ENCODE assay signal across 1 cellular context in the genomic region with DNA sequence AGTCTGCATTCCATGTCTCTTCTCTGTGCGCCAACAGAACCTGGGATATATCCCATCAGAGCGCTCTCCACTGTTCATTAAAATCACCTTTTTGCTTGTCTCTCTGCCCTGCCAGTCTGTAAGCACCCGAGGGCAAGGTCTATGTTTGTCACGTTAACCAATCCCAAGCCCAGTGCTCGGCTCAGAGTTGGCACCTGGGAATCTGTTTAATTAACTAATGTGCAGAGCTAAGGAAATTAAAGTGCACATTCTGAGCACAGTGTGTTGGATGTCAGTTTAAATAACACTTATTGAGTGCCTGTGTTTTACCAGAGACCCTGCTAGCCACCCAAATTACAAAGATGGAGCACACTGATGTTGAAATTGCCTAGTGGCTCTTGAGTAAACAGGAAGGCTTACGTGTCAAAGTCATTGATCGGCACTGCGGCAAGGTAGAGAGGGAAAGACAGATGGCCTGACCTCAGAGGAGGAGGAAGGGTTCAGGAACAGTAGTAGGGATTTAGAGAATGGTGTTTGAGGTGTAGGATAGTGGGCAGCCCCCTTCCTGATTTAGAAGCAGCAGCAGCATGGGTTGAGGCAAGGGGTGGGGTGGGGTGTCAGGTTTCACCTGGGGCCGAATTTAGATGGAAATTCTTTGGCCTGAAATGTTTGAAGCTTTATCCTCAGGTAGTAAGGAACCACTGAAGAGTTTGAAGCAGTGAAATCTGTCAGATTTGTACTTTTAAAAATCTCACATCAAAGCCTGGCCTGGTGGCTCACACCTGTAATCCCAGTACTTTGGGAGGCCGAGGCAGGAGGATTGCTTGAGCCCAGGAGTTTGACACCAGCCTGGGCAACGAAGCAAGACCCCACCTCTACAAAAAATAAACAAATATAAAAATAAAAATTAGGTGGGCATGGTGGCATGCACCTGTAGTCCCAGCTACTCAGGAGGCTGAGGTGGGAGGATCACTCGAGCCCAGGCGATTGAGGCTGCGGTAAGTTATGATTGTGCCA.
TF ChIP-seq lines count a peak whose summit lies in the region.

No MANE protein-coding gene starts in this region.

TF ChIP-seq in HepG2, 621 proteins besides CTCF, POLR2A, EP300 and RAD21 (continued from another document and continues in another):
- TF ChIP-seq ZNF800 (CRISPR knock-in tag; IDR thresholded peaks at IDR 0.05) (peak; percentile 79; the same call in 1 of the 2 replicates), ZNF33B (CRISPR knock-in tag; IDR thresholded peaks at IDR 0.05) (no peak), ZNF549 (CRISPR knock-in tag; IDR thresholded peaks at IDR 0.05) (no peak), DPF2 (CRISPR knock-in tag; IDR thresholded peaks at IDR 0.05; ENCODE audit: borderline replicate concordance, low read depth) (peak; percentile 98), TOPORS (CRISPR knock-in tag; IDR thresholded peaks at IDR 0.05) (no peak), ZNF205 (CRISPR knock-in tag; IDR thresholded peaks at IDR 0.05) (peak; percentile 81; the same call in 1 of the 2 replicates), SIN3B (IDR thresholded peaks at IDR 0.05; ENCODE audit: low read length) (no peak), ELF3 (CRISPR knock-in tag; IDR thresholded peaks at IDR 0.05) (peak; percentile 78), ZFYVE20 (CRISPR knock-in tag; IDR thresholded peaks at IDR 0.05; ENCODE audit: borderline replicate concordance, low read depth) (no peak), FOXC1 (CRISPR knock-in tag; IDR thresholded peaks at IDR 0.05; ENCODE audit: borderline replicate concordance) (0 out of 2 replicates have a peak, but pooled peaks have one; percentile 21), STAT5B (CRISPR knock-in tag; IDR thresholded peaks at IDR 0.05) (no peak), PCBP1 (IDR thresholded peaks at IDR 0.05; ENCODE audit: borderline replicate concordance, low read depth, low read length) (no peak), TGIF2 (CRISPR knock-in tag; IDR thresholded peaks at IDR 0.05) (peak; percentile 66; the same call in 1 of the 2 replicates), ARID2 (CRISPR knock-in tag; IDR thresholded peaks at IDR 0.05; ENCODE audit: borderline replicate concordance) (peak; percentile 43; the same call in 1 of the 2 replicates), MLX (CRISPR knock-in tag; IDR thresholded peaks at IDR 0.05) (peak; percentile 83; the same call in 1 of the 2 replicates), HDAC1 (CRISPR knock-in tag; IDR thresholded peaks at IDR 0.05) (peak; percentile 89), ZNF564 (CRISPR knock-in tag; IDR thresholded peaks at IDR 0.05) (no peak), PPARG (CRISPR knock-in tag; conservative IDR thresholded peaks at IDR 0.05) (peak; percentile 75; the same call in 1 of the 2 replicates), SP4 (CRISPR knock-in tag; IDR thresholded peaks at IDR 0.05) (peak; percentile 79), MAF1 (CRISPR knock-in tag; IDR thresholded peaks at IDR 0.05; ENCODE audit: borderline replicate concordance) (no peak), GABPA (IDR thresholded peaks at IDR 0.05; ENCODE audit: low read depth, low read length) (no peak), GABPA (CRISPR knock-in tag; IDR thresholded peaks at IDR 0.05; ENCODE audit: low read depth) (peak; percentile 73), FOXP1 (IDR thresholded peaks at IDR 0.05) (no peak), FOXP1 (CRISPR knock-in tag; IDR thresholded peaks at IDR 0.05) (peak; percentile 90), THYN1 (CRISPR knock-in tag; IDR thresholded peaks at IDR 0.05; ENCODE audit: borderline replicate concordance, low read depth) (no peak), NR2F1 (CRISPR knock-in tag; IDR thresholded peaks at IDR 0.05) (peak; percentile 61 to 66; a peak in 3 of 4 replicates), ZNF292 (CRISPR knock-in tag; IDR thresholded peaks at IDR 0.05; ENCODE audit: borderline replicate concordance, low read depth) (peak; percentile 96; the same call in 1 of the 2 replicates), FOXJ3 (CRISPR knock-in tag; IDR thresholded peaks at IDR 0.05; ENCODE audit: borderline replicate concordance) (peak; percentile 84; the same call in 1 of the 2 replicates), ZFP1 (CRISPR knock-in tag; IDR thresholded peaks at IDR 0.05) (no peak), SPEN (CRISPR knock-in tag; IDR thresholded peaks at IDR 0.05; ENCODE audit: low read depth) (peak; percentile 19; the same call in 1 of the 2 replicates), RCOR2 (CRISPR knock-in tag; IDR thresholded peaks at IDR 0.05) (peak; percentile 79), ZC3H4 (CRISPR knock-in tag; IDR thresholded peaks at IDR 0.05; ENCODE audit: borderline replicate concordance) (no peak), ATF7-NPFF (CRISPR knock-in tag; IDR thresholded peaks at IDR 0.05; ENCODE audit: low read depth) (no peak), HMG20A (CRISPR knock-in tag; IDR thresholded peaks at IDR 0.05; ENCODE audit: borderline replicate concordance) (peak; percentile 84; the same call in 1 of the 2 replicates), PAXIP1 (CRISPR knock-in tag; conservative IDR thresholded peaks at IDR 0.05) (peak; percentile 99), HNF4A (CRISPR knock-in tag; IDR thresholded peaks at IDR 0.05) (peak; percentile 86), IRF2 (CRISPR knock-in tag; IDR thresholded peaks at IDR 0.05) (peak; percentile 78), ZNF326 (CRISPR knock-in tag; IDR thresholded peaks at IDR 0.05; ENCODE audit: borderline replicate concordance) (no peak), POLR2AphosphoS5 (IDR thresholded peaks at IDR 0.05; ENCODE audit: low read depth, low read length) (peak; percentile 79), EHMT2 (IDR thresholded peaks at IDR 0.05; ENCODE audit: borderline replicate concordance, low read depth, low read length) (peak; percentile 93), CHD4 (IDR thresholded peaks at IDR 0.05; ENCODE audit: borderline replicate concordance, low read length) (peak; percentile 85; the same call in 1 of the 2 replicates), ZNF75D (CRISPR knock-in tag; IDR thresholded peaks at IDR 0.05; ENCODE audit: borderline replicate concordance) (no peak), ZSCAN29 (CRISPR knock-in tag; conservative IDR thresholded peaks at IDR 0.05) (peak; percentile 29; the same call in 1 of the 2 replicates), HNF4G (IDR thresholded peaks at IDR 0.05; ENCODE audit: borderline replicate concordance, low read depth, low read length) (0 out of 2 replicates have a peak, but pooled peaks have one; percentile 9), HNF4G (CRISPR knock-in tag; IDR thresholded peaks at IDR 0.05; ENCODE audit: borderline replicate concordance, low read depth) (peak; percentile 79; the same call in 1 of the 2 replicates), ZSCAN9 (CRISPR knock-in tag; IDR thresholded peaks at IDR 0.05; ENCODE audit: borderline replicate concordance) (peak; percentile 65; the same call in 1 of the 2 replicates), ZFX (CRISPR knock-in tag; IDR thresholded peaks at IDR 0.05; ENCODE audit: low read depth) (peak; percentile 60; the same call in 1 of the 2 replicates), SETDB1 (CRISPR knock-in tag; IDR thresholded peaks at IDR 0.05; ENCODE audit: borderline replicate concordance) (no peak), NAIF1 (CRISPR knock-in tag; IDR thresholded peaks at IDR 0.05; ENCODE audit: borderline replicate concordance) (0 out of 2 replicates have a peak, but pooled peaks have one; percentile 50)
- TF ChIP-seq, protein P1, sequence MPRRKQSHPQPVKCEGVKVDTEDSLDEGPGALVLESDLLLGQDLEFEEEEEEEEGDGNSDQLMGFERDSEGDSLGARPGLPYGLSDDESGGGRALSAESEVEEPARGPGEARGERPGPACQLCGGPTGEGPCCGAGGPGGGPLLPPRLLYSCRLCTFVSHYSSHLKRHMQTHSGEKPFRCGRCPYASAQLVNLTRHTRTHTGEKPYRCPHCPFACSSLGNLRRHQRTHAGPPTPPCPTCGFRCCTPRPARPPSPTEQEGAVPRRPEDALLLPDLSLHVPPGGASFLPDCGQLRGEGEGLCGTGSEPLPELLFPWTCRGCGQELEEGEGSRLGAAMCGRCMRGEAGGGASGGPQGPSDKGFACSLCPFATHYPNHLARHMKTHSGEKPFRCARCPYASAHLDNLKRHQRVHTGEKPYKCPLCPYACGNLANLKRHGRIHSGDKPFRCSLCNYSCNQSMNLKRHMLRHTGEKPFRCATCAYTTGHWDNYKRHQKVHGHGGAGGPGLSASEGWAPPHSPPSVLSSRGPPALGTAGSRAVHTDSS (CRISPR knock-in tag; conservative IDR thresholded peaks at IDR 0.05) = no peak
- TF ChIP-seq, protein P2, sequence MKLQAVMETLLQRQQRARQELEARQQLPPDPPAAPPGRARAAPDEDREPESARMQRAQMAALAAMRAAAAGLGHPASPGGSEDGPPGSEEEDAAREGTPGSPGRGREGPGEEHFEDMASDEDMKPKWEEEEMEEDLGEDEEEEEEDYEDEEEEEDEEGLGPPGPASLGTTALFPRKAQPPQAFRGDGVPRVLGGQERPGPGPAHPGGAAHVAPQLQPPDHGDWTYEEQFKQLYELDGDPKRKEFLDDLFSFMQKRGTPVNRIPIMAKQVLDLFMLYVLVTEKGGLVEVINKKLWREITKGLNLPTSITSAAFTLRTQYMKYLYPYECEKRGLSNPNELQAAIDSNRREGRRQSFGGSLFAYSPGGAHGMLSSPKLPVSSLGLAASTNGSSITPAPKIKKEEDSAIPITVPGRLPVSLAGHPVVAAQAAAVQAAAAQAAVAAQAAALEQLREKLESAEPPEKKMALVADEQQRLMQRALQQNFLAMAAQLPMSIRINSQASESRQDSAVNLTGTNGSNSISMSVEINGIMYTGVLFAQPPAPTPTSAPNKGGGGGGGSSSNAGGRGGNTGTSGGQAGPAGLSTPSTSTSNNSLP (IDR thresholded peaks at IDR 0.05; ENCODE audit: low read depth, low read length) = peak; percentile 67; the same call in 1 of the 2 replicates
- TF ChIP-seq, protein P3, sequence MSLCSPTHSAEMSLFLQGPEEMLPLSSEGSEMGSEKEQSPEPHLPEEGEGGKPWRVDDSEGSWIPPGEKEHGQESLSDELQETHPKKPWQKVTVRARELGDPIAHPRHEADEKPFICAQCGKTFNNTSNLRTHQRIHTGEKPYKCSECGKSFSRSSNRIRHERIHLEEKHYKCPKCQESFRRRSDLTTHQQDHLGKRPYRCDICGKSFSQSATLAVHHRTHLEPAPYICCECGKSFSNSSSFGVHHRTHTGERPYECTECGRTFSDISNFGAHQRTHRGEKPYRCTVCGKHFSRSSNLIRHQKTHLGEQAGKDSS (CRISPR knock-in tag; IDR thresholded peaks at IDR 0.05; ENCODE audit: borderline replicate concordance, low read depth) = 0 out of 2 replicates have a peak, but pooled peaks have one; percentile 40
- TF ChIP-seq, protein P4, sequence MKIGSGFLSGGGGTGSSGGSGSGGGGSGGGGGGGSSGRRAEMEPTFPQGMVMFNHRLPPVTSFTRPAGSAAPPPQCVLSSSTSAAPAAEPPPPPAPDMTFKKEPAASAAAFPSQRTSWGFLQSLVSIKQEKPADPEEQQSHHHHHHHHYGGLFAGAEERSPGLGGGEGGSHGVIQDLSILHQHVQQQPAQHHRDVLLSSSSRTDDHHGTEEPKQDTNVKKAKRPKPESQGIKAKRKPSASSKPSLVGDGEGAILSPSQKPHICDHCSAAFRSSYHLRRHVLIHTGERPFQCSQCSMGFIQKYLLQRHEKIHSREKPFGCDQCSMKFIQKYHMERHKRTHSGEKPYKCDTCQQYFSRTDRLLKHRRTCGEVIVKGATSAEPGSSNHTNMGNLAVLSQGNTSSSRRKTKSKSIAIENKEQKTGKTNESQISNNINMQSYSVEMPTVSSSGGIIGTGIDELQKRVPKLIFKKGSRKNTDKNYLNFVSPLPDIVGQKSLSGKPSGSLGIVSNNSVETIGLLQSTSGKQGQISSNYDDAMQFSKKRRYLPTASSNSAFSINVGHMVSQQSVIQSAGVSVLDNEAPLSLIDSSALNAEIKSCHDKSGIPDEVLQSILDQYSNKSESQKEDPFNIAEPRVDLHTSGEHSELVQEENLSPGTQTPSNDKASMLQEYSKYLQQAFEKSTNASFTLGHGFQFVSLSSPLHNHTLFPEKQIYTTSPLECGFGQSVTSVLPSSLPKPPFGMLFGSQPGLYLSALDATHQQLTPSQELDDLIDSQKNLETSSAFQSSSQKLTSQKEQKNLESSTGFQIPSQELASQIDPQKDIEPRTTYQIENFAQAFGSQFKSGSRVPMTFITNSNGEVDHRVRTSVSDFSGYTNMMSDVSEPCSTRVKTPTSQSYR (CRISPR knock-in tag; IDR thresholded peaks at IDR 0.05; ENCODE audit: borderline replicate concordance) = peak; percentile 68; the same call in 1 of the 2 replicates
